8 cellular contexts compared by ENCODE assay signal in genomic region chr6:33552883-33553282, GRCh38. TPM values are rescaled to one million over a fixed set of nuclear protein-coding genes. Genes with fewer than 3 reads are reported as not detected.
DNase-seq lines count a peak whose midpoint lies in the region; ATAC-seq, FAIRE-seq and TF ChIP-seq lines count a peak whose summit lies in the region.
"Not testable (repeated sequence)": the region's sequence is repeated elsewhere in the genome, so short reads cannot be mapped to it uniquely, and the experiment has no call there.

No MANE protein-coding gene starts in this region.

- not testable (repeated sequence) for TF ChIP-seq CTCF in RWPE1 (conservative IDR thresholded peaks at IDR 0.05; ENCODE audit: low read depth); bronchial epithelial cell (IDR thresholded peaks at IDR 0.05; ENCODE audit: insufficient read depth, low read length, severe bottlenecking)

- H3K36me3 ChIP-seq in bronchial epithelial cell (ENCODE audit: control insufficient read depth, insufficient read depth, low read length): not testable (repeated sequence)

- DNase-seq in Caki2 (ENCODE audit: low read depth) (peak; percentile 43), EH (ENCODE audit: low read depth) (peak; percentile 26), NCI-H1694 (lab: John Stamatoyannopoulos, UW) (peak; percentile 9), NCI-H510A (lab: John Stamatoyannopoulos, UW) (peak; percentile 5), bronchial epithelial cell (ENCODE audit: low read depth) (peak; percentile 92), ureter (ENCODE audit: low spot score) (peak; percentile 67)
- DNase-seq in RWPE1 (ENCODE audit: low spot score); left lobe of liver (ENCODE audit: low spot score): not testable (repeated sequence)

- CTCF ChIA-PET in RWPE1 (lab: Yijun Ruan, JAX): interaction anchor here (0.6 kb wide), 1 partner anchor 77 kb away, joined by 3 read pairs; no protein-coding TSS in a partner anchor

- not testable (repeated sequence) for H3K4me3 ChIP-seq in bronchial epithelial cell (ENCODE audit: low read depth, low read length)

- not testable (repeated sequence) for FAIRE-seq in bronchial epithelial cell (lab: Jason Lieb, UNC)

- peak overlapping the region; percentile 93 for H3K27ac ChIP-seq in RWPE1

- peak; percentile 47 for ATAC-seq in left lobe of liver

- POLR2A ChIA-PET in RWPE1 (lab: Yijun Ruan, JAX; ENCODE audit: low non-redundant PET): not testable (repeated sequence)

- not testable (repeated sequence) for H3K27me3 ChIP-seq in bronchial epithelial cell (ENCODE audit: control insufficient read depth, insufficient read depth, low read length)

- in situ Hi-C loops in Caki2 (cut with HindIII; ENCODE audit: low pct_unique_long_range_greater_than_20kb, low sequenced_read_pairs): not testable (repeated sequence)

RNA-seq across cellular contexts. Expression of gene BAK1, which starts 27.2 kb away (rescaled TPM):
- 101 and 103 TPM in 2 replicates for total RNA-seq in Caki2 (2014; rRNA removed; shearing (Covaris generic); ENCODE audit: low replicate concordance)
- total RNA-seq in bronchial epithelial cell (25.5 and 47.5 TPM in 2 replicates), left lobe of liver (4.8 TPM), ureter (27.9 TPM)
